ENCODE assay signal across 12 cellular contexts in genomic region chr1:120178799-120179419, GRCh38. TPM values are rescaled to one million over a fixed set of nuclear protein-coding genes. Genes with fewer than 3 reads are reported as not detected.
DNase-seq lines count a peak whose midpoint lies in the region; ATAC-seq, FAIRE-seq and TF ChIP-seq lines count a peak whose summit lies in the region.
"Had no signal": no experiment of that assay in that cellular context is flagged by ENCODE, and none has a peak within 500 bp of the region (broad histone marks: within the 10 kb centered on the region; RNA-seq: fewer than 3 reads in every experiment).

No MANE protein-coding gene starts in this region.

- no peaks in the 10 kb centered on the region for H4K20me1 ChIP-seq in endothelial cell of umbilical vein (replicated peaks; ENCODE audit: control insufficient read depth, extremely low read depth, insufficient read depth, low read length)

- H3K27ac ChIP-seq in endothelial cell of umbilical vein (ENCODE audit: insufficient read depth, low read depth, low read length), result no peak overlapping the region

- H3K4me3 ChIP-seq in MG63 (peak overlapping the region; percentile 7; the same call in 1 of the 2 replicates), endothelial cell of umbilical vein (replicated peaks in 1 of 3; ENCODE audit: insufficient read depth in 1 of 3, low read depth in 1 of 3, low read length in 3 of 3) (no peak overlapping the region)

- peaks cover 0 to 6% (median 0%) of the 10 kb centered on the region in 3 donors for H3K36me3 Mint-ChIP-seq in naive thymus-derived CD8-positive, alpha-beta T cell
- peaks cover 12% of the 10 kb centered on the region for H3K36me3 Mint-ChIP-seq in stimulated activated effector memory CD8-positive, alpha-beta T cell treated with anti-CD3 and anti-CD28 coated beads, Interleukin-12 subunit alpha, Interleukin-12 subunit beta, amount 100 ng/mL, for 72 hours
- H3K36me3 Mint-ChIP-seq: CD14-positive monocyte had no signal

- peak overlapping the region in 7 of 10 donors; percentile 40 to 87 (median 55) for H3K27ac Mint-ChIP-seq in naive thymus-derived CD8-positive, alpha-beta T cell
- no peak overlapping the region for H3K27ac Mint-ChIP-seq in stimulated activated effector memory CD8-positive, alpha-beta T cell treated with anti-CD3 and anti-CD28 coated beads, Interleukin-12 subunit alpha, Interleukin-12 subunit beta, amount 100 ng/mL, for 72 hours
- H3K27ac Mint-ChIP-seq: CD14-positive monocyte had no signal

- TF ChIP-seq POLR2A in endothelial cell of umbilical vein (IDR thresholded peaks at IDR 0.05; ENCODE audit: low read depth, low read length), result no peak

- POLR2A ChIA-PET in endothelial cell of umbilical vein (lab: Charles Lee), result no interaction called here
- POLR2A ChIA-PET in naive thymus-derived CD8-positive, alpha-beta T cell (lab: Charles Lee), result no interaction called here

- FAIRE-seq in endothelial cell of umbilical vein (lab: Jason Lieb, UNC), result no peak
- FAIRE-seq: GM18507 had no signal

- H3K9me3 Mint-ChIP-seq in naive thymus-derived CD8-positive, alpha-beta T cell, result no peaks in the 10 kb centered on the region
- no peaks in the 10 kb centered on the region for H3K9me3 Mint-ChIP-seq in stimulated activated effector memory CD8-positive, alpha-beta T cell treated with anti-CD3 and anti-CD28 coated beads, Interleukin-12 subunit alpha, Interleukin-12 subunit beta, amount 100 ng/mL, for 72 hours

- H3K36me3 ChIP-seq in MG63 (peaks cover 5% of the 10 kb centered on the region; the same call in 1 of the 2 replicates), endothelial cell of umbilical vein (ENCODE audit: control insufficient read depth in 2 of 2, extremely low read depth in 1 of 2, insufficient read depth in 2 of 2, low read length in 2 of 2) (no peaks in the 10 kb centered on the region)

- peak overlapping the region in 3 of 10 donors; percentile 40 to 52 (median 52) for H3K4me3 Mint-ChIP-seq in naive thymus-derived CD8-positive, alpha-beta T cell
- no peak overlapping the region for H3K4me3 Mint-ChIP-seq in stimulated activated effector memory CD8-positive, alpha-beta T cell treated with anti-CD3 and anti-CD28 coated beads, Interleukin-12 subunit alpha, Interleukin-12 subunit beta, amount 100 ng/mL, for 72 hours
- H3K4me3 Mint-ChIP-seq: CD14-positive monocyte had no signal

- no peaks in the 10 kb centered on the region for H3K27me3 ChIP-seq in MG63
- no peaks in the 10 kb centered on the region for H3K27me3 ChIP-seq in endothelial cell of umbilical vein (ENCODE audit: control insufficient read depth in 2 of 2, insufficient read depth in 2 of 2, low read length in 2 of 2)

- H2AFZ ChIP-seq in endothelial cell of umbilical vein (ENCODE audit: low read depth, low read length), result peak overlapping the region; percentile 82

- TF ChIP-seq CTCF in endothelial cell of umbilical vein (IDR thresholded peaks at IDR 0.05; ENCODE audit: extremely low read depth in 1 of 2, insufficient read depth in 1 of 2, low read depth in 1 of 2, low read length in 2 of 2), result no peak

- dilution Hi-C loops in endothelial cell of umbilical vein (cut with MboI; ENCODE audit: extremely low pct_ligation_motif_present, low sequenced_read_pairs), result no loop called here

- no peaks in the 10 kb centered on the region for H3K9me1 ChIP-seq in endothelial cell of umbilical vein (replicated peaks; ENCODE audit: control insufficient read depth, extremely low read depth, insufficient read depth, low read length)

- no peaks in the 10 kb centered on the region for H3K27me3 Mint-ChIP-seq in naive thymus-derived CD8-positive, alpha-beta T cell

- BruUV-seq in endothelial cell of umbilical vein (replicated peaks; lab: Mats Ljungman, UMichigan), result no TSS peak

- peaks cover 6 to 26% (median 20%) of the 10 kb centered on the region in 4 donors for H3K4me1 Mint-ChIP-seq in naive thymus-derived CD8-positive, alpha-beta T cell
- no peaks in the 10 kb centered on the region for H3K4me1 Mint-ChIP-seq in stimulated activated effector memory CD8-positive, alpha-beta T cell treated with anti-CD3 and anti-CD28 coated beads, Interleukin-12 subunit alpha, Interleukin-12 subunit beta, amount 100 ng/mL, for 72 hours

- H3K9ac ChIP-seq in endothelial cell of umbilical vein (replicated peaks; ENCODE audit: extremely low read depth, insufficient read depth, low read length), result no peak overlapping the region

- intact Hi-C loops in endothelial cell of umbilical vein (cut with micrococcal nuclease), result no loop called here

- ATAC-seq in naive thymus-derived CD8-positive, alpha-beta T cell, result no peak
- ATAC-seq in stimulated activated effector memory CD8-positive, alpha-beta T cell treated with anti-CD3 and anti-CD28 coated beads, Interleukin-12 subunit alpha, Interleukin-12 subunit beta, amount 100 ng/mL, for 72 hours, result no peak

- CTCF ChIA-PET in endothelial cell of umbilical vein (lab: Charles Lee), result no interaction called here

- H3K79me2 ChIP-seq in endothelial cell of umbilical vein (ENCODE audit: control insufficient read depth, insufficient read depth, low read length), result peaks cover 15% of the 10 kb centered on the region

- H3K9me3 ChIP-seq in MG63, result no peaks in the 10 kb centered on the region
- H3K9me3 ChIP-seq in endothelial cell of umbilical vein (replicated peaks; ENCODE audit: control insufficient read depth, insufficient read depth, low read length), result no peaks in the 10 kb centered on the region

- peaks cover 9% of the 10 kb centered on the region for H3K4me1 ChIP-seq in endothelial cell of umbilical vein (ENCODE audit: control insufficient read depth, extremely low read depth, insufficient read depth, low read length)

- H3K4me2 ChIP-seq in endothelial cell of umbilical vein (ENCODE audit: insufficient read depth, low read length), result peak overlapping the region; percentile 37

- DNase-seq in AG08396 (ENCODE audit: low spot score), result peak; percentile 9
- DNase-seq in MG63, result peak; percentile 38
- DNase-seq in endothelial cell of umbilical vein (ENCODE audit: low read depth, low spot score), result no peak
- DNase-seq in naive thymus-derived CD8-positive, alpha-beta T cell, result no peak
- no peak for DNase-seq in foreskin melanocyte
- no peak for DNase-seq in NCI-H2196 (lab: John Stamatoyannopoulos, UW; ENCODE audit: unreplicated experiment)
- no peak for DNase-seq in stimulated activated naive CD4-positive, alpha-beta T cell treated with Interleukin-2 at 50 U/mL for 16 hours (lab: John Stamatoyannopoulos, UW)
- no peak for DNase-seq in stimulated activated effector memory CD8-positive, alpha-beta T cell treated with anti-CD3 and anti-CD28 coated beads, Interleukin-12 subunit alpha, Interleukin-12 subunit beta, amount 100 ng/mL, for 72 hours (ENCODE audit: low spot score in 2 of 2)
- DNase-seq: cortex of kidney, KBM-7 had no signal

TF ChIP-seq in endothelial cell of umbilical vein, 7 proteins besides CTCF, POLR2A, EP300 and RAD21:
- TF ChIP-seq FOS (IDR thresholded peaks at IDR 0.05; ENCODE audit: borderline replicate concordance, insufficient read depth, low read length) (no peak), MAX (IDR thresholded peaks at IDR 0.05; ENCODE audit: insufficient read depth, insufficient read length) (no peak), EZH2 (IDR thresholded peaks at IDR 0.05; ENCODE audit: borderline replicate concordance, low read depth, low read length, severe bottlenecking) (no peak), POLR2AphosphoS5 (IDR thresholded peaks at IDR 0.05; ENCODE audit: insufficient read depth, low read depth, low read length) (no peak), GATA2 (IDR thresholded peaks at IDR 0.05; ENCODE audit: insufficient read depth, insufficient read length, low read depth, low read length) (no peak), JUN (IDR thresholded peaks at IDR 0.05; ENCODE audit: borderline replicate concordance, insufficient read depth, insufficient read length, low read depth) (no peak), MYC (IDR thresholded peaks at IDR 0.05; ENCODE audit: low read depth, low read length) (no peak)

RNA-seq across cellular contexts. Expression of gene SEC22B, which starts 2.6 kb away (rescaled TPM):
- 9.9 and 14.8 TPM in 2 replicates for total RNA-seq in MG63 (2014; rRNA removed; shearing (Covaris generic); ENCODE audit: low replicate concordance)
- 26.5 and 27.3 TPM in 2 replicates for total RNA-seq in endothelial cell of umbilical vein
- polyA plus RNA-seq in endothelial cell of umbilical vein, result 12.5 and 14.2 TPM in 2 replicates
- polyA plus RNA-seq in endothelial cell of umbilical vein (2011; cell fraction: cytosol; rRNA removed), result 13.0 and 13.2 TPM in 2 replicates
- 25.6 and 31.8 TPM in 2 replicates for polyA plus RNA-seq in endothelial cell of umbilical vein (2011; cell fraction: nucleus; rRNA removed)
- polyA plus RNA-seq in endothelial cell of umbilical vein (2012), result 26.1 and 35.6 TPM in 2 replicates
- 24.0 and 26.0 TPM in 2 replicates for polyA minus RNA-seq in endothelial cell of umbilical vein
- polyA minus RNA-seq in endothelial cell of umbilical vein (2011; cell fraction: cytosol; rRNA and poly(A)+ RNA removed), result 16.0 TPM
- 47.7 and 70.3 TPM in 2 replicates for polyA minus RNA-seq in endothelial cell of umbilical vein (2011; cell fraction: nucleus; rRNA and poly(A)+ RNA removed)
- 10 to 100 TPM; 46.0 to 49.9 TPM for total RNA-seq in naive thymus-derived CD8-positive, alpha-beta T cell
- polyA plus RNA-seq in naive thymus-derived CD8-positive, alpha-beta T cell, result 10 to 100 TPM; 15.8 to 17.8 (median 16.9) TPM

Comparison
In these comparisons a context has a peak if more than half of its experiments do, and no peak if none do; other contexts are left out.
1. DNase-seq: peak in AG08396 (single experiment) and MG63 (single experiment); none in endothelial cell of umbilical vein (single experiment), naive thymus-derived CD8-positive, alpha-beta T cell (0 of 10), foreskin melanocyte (single experiment), NCI-H2196 (single experiment), stimulated activated naive CD4-positive, alpha-beta T cell treated with Interleukin-2 at 50 U/mL for 16 hours (single experiment) and stimulated activated effector memory CD8-positive, alpha-beta T cell treated with anti-CD3 and anti-CD28 coated beads, Interleukin-12 subunit alpha, Interleukin-12 subunit beta, amount 100 ng/mL, for 72 hours (0 of 2).